ENCODE assay signal across 20 cellular contexts in the genomic region with DNA sequence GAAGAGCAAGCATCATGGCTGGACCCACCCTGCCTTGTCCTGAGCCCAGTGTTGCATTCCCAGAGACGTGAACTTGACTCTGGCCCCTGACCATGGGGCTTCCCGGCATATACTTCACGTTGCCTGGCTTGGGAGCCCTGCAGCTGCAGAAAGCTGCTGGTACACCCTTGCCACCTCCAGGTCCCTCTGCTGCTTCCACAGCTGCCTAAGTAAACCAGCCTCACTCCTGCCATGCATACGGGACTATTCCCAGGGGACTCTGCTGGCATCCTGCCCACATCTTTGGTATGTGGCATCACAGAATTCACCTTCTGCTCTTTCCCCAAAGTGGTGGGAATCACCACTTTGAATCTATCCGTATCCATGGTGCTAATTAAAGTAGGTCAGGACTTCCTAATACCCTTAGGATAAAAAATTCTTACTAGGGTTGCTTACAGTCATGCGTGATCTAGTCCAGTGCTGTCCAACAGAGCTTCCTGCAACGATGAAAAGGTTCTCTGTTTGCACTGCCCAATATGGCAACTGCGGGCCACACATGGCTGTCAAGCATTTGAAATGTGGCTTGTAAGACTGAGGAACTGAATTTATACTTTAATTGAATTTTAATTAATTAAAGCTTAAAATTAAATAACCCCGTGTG.
DNase-seq lines count a peak whose midpoint lies in the region; ATAC-seq and TF ChIP-seq lines count a peak whose summit lies in the region.
"Had no signal": no experiment of that assay in that cellular context is flagged by ENCODE, and none has a peak within 500 bp of the region (broad histone marks: within the 10 kb centered on the region; RNA-seq: fewer than 3 reads in every experiment).

No MANE protein-coding gene starts in this region.

- H3K27me3 ChIP-seq in spleen (replicated peaks in 1 of 7) (peaks cover 0 to 41% (median 0%) of the 10 kb centered on the region in 7 donors), body of pancreas (no peaks in the 10 kb centered on the region), WERI-Rb-1 (ENCODE audit: insufficient read depth, low read depth, severe bottlenecking) (no peaks in the 10 kb centered on the region)
- H3K27me3 ChIP-seq: cardiac muscle cell had no signal

- H3K4me3 ChIP-seq in spleen (no peak overlapping the region), body of pancreas (no peak overlapping the region), WERI-Rb-1 (ENCODE audit: low read depth, low read length) (no peak overlapping the region)
- H3K4me3 ChIP-seq: cardiac muscle cell, gastroesophageal sphincter, suprapubic skin had no signal

- no peak for ATAC-seq in body of pancreas
- ATAC-seq: activated CD4-positive, alpha-beta T cell treated with anti-CD3 and anti-CD28 coated beads for 36 hours; gastroesophageal sphincter; left colon had no signal

- H3K4me1 ChIP-seq in spleen = no peaks in the 10 kb centered on the region
- H3K4me1 ChIP-seq in body of pancreas = no peaks in the 10 kb centered on the region
- H3K4me1 ChIP-seq: gastroesophageal sphincter, suprapubic skin had no signal

- intact Hi-C loops in spleen (cut with DNase I; ENCODE audit: low total_unique reads) = no loop called here
- intact Hi-C loops in body of pancreas (cut with DNase I) = no loop called here

- no peaks in the 10 kb centered on the region for H3K36me3 ChIP-seq in spleen
- no peaks in the 10 kb centered on the region for H3K36me3 ChIP-seq in body of pancreas (replicated peaks in 1 of 2; ENCODE audit: insufficient read depth in 1 of 2, low read depth in 2 of 2)
- H3K36me3 ChIP-seq in WERI-Rb-1 = peaks cover 9% of the 10 kb centered on the region
- H3K36me3 ChIP-seq: cardiac muscle cell, gastroesophageal sphincter, suprapubic skin had no signal

- 69 to 83% (median 75%) methylated on average over 9 of the region's 9 CpGs for WGBS in spleen, 5 donors
- WGBS in body of pancreas, 2 donors = 45 to 51% methylated on average over 6 to 9 of the region's 9 CpGs

- H3K9me3 ChIP-seq in spleen = no peaks in the 10 kb centered on the region
- no peaks in the 10 kb centered on the region for H3K9me3 ChIP-seq in body of pancreas
- H3K9me3 ChIP-seq in WERI-Rb-1 (ENCODE audit: severe bottlenecking) = no peaks in the 10 kb centered on the region
- H3K9me3 ChIP-seq: gastroesophageal sphincter, suprapubic skin had no signal

- TF ChIP-seq CTCF in spleen (IDR thresholded peaks at IDR 0.05 in 8 of 11, conservative IDR thresholded peaks at IDR 0.05 in 3 of 11) (no peak), body of pancreas (IDR thresholded peaks at IDR 0.05) (no peak), WERI-Rb-1 (IDR thresholded peaks at IDR 0.05; ENCODE audit: low read depth, low read length) (no peak)

- TF ChIP-seq POLR2A in spleen (IDR thresholded peaks at IDR 0.05) (no peak), body of pancreas (IDR thresholded peaks at IDR 0.05) (no peak)

- DNase-seq in NCI-H2029 (lab: John Stamatoyannopoulos, UW) = peak; percentile 59
- DNase-seq in NCI-H2029 treated with DMSO at 0.1 percent for 48 hours (lab: John Stamatoyannopoulos, UW) = no peak
- peak; percentile 47 for DNase-seq in NCI-H1105 treated with DMSO at 0.1 percent for 48 hours (lab: John Stamatoyannopoulos, UW)
- peak; percentile 95 for DNase-seq in NCI-H524 treated with DMSO at 0.1 percent for 48 hours (lab: John Stamatoyannopoulos, UW)
- DNase-seq in spleen = peak; percentile 56
- DNase-seq in body of pancreas = no peak
- DNase-seq in WERI-Rb-1 = no peak
- DNase-seq in globus pallidus (ENCODE audit: low spot score) = no peak
- DNase-seq: activated CD4-positive, alpha-beta T cell treated with anti-CD3 and anti-CD28 coated beads for 36 hours; activated CD8-positive, alpha-beta memory T cell treated with anti-CD3 and anti-CD28 coated beads, Interleukin-2, amount 50 U/mL, for 4 hours; activated effector memory CD4-positive, alpha-beta T cell treated with anti-CD3 and anti-CD28 coated beads, Interleukin-2, amount 50 U/mL, for 16 hours; CD4-positive, CD25-positive, alpha-beta regulatory T cell; H9; left colon; MM.1S; NCI-H774; nephron progenitor cell had no signal

- no peak overlapping the region for H3K27ac ChIP-seq in spleen
- H3K27ac ChIP-seq in body of pancreas = no peak overlapping the region
- H3K27ac ChIP-seq in WERI-Rb-1 = no peak overlapping the region; the same call in 1 of the 2 replicates
- H3K27ac ChIP-seq: cardiac muscle cell, gastroesophageal sphincter, suprapubic skin had no signal

Comparison
In these comparisons a context has a peak if more than half of its experiments do, and no peak if none do; other contexts are left out.
1. DNase-seq: peak in NCI-H2029 (single experiment), NCI-H1105 treated with DMSO at 0.1 percent for 48 hours (single experiment), NCI-H524 treated with DMSO at 0.1 percent for 48 hours (single experiment) and spleen (single experiment); none in NCI-H2029 treated with DMSO at 0.1 percent for 48 hours (single experiment), body of pancreas (0 of 4), WERI-Rb-1 (single experiment) and globus pallidus (single experiment).